ENCODE assay signal across 10 cellular contexts in genomic region chr5:14036514-14036913, GRCh38.
DNase-seq lines count a peak whose midpoint lies in the region; ATAC-seq and TF ChIP-seq lines count a peak whose summit lies in the region.
"Had no signal": no experiment of that assay in that cellular context is flagged by ENCODE, and none has a peak within 500 bp of the region (broad histone marks: within the 10 kb centered on the region; RNA-seq: fewer than 3 reads in every experiment).

No MANE protein-coding gene starts in this region.

- H3K27ac Mint-ChIP-seq in Caco-2 (ENCODE audit: unreplicated experiment): peak overlapping the region; percentile 89

- DNase-seq in Caco-2: peak; percentile 32 to 69
- DNase-seq in PC-9: peak; percentile 79 to 84
- DNase-seq in fibroblast of lung (ENCODE audit: low read depth in 2 of 2): peak; percentile 28 to 76
- DNase-seq in osteoblast (ENCODE audit: insufficient read length, low spot score, missing footprints): no peak
- no peak for DNase-seq in NCI-H2029 treated with DMSO at 0.1 percent for 48 hours (lab: John Stamatoyannopoulos, UW)
- DNase-seq in NCI-H510A treated with DMSO at 0.1 percent for 48 hours (lab: John Stamatoyannopoulos, UW): no peak
- DNase-seq in effector CD4-positive, alpha-beta T cell: no peak
- DNase-seq: NCI-H524 had no signal

- POLR2A ChIA-PET in Caco-2 (lab: Charles Lee) (no interaction called here), PC-9 (lab: Charles Lee; ENCODE audit: unreplicated experiment) (interaction anchor here (0.5 to 1.0 kb wide), 8 partner anchors 11 to 273 kb away, joined by 3 to 17 read pairs (median 4); no protein-coding TSS in a partner anchor)

- no peak overlapping the region for H3K4me3 ChIP-seq in Caco-2 (ENCODE audit: low read depth, low read length)
- H3K4me3 ChIP-seq in PC-9: peak overlapping the region; percentile 34; the same call in 1 of the 2 replicates
- H3K4me3 ChIP-seq in fibroblast of lung (replicated peaks in 1 of 4; ENCODE audit: control extremely low read depth in 1 of 4, insufficient read depth in 1 of 4, low read depth in 3 of 4, low read length in 4 of 4): peak overlapping the region in 2 of 4 experiments; percentile 15 to 52
- H3K4me3 ChIP-seq in osteoblast (ENCODE audit: insufficient read depth, low read length): no peak overlapping the region

- TF ChIP-seq CTCF in Caco-2 (IDR thresholded peaks at IDR 0.05; ENCODE audit: insufficient read depth in 1 of 2, low read depth in 1 of 2, low read length in 1 of 2, severe bottlenecking in 1 of 2, unreplicated experiment in 1 of 2) (no peak), PC-9 (conservative IDR thresholded peaks at IDR 0.05) (0 out of 2 replicates have a peak, but pooled peaks have one; percentile 25), fibroblast of lung (conservative IDR thresholded peaks at IDR 0.05 in 1 of 2, IDR thresholded peaks at IDR 0.05 in 1 of 2; ENCODE audit: low read depth in 1 of 2, low read length in 2 of 2) (no peak), osteoblast (IDR thresholded peaks at IDR 0.05; ENCODE audit: extremely low read depth, low read depth, low read length) (no peak)

- H3K9ac ChIP-seq in fibroblast of lung (ENCODE audit: insufficient read depth, low read length): no peak overlapping the region

- no peaks in the 10 kb centered on the region for H3K9me2 ChIP-seq in PC-9 (ENCODE audit: insufficient read depth)

- intact Hi-C loops in Caco-2 (cut with micrococcal nuclease; ENCODE audit: unreplicated experiment): loop anchor here (1.0 kb wide), 2 partner anchors 25 to 48 kb away; no protein-coding TSS in a partner anchor
- intact Hi-C loops in PC-9 (cut with micrococcal nuclease; ENCODE audit: unreplicated experiment): loop anchor here (1.0 to 5.0 kb wide), 13 partner anchors 10 to 456 kb away; no protein-coding TSS in a partner anchor

- H3K4me1 Mint-ChIP-seq in Caco-2 (ENCODE audit: low read depth, unreplicated experiment): peaks cover 12% of the 10 kb centered on the region

- H3K4me2 ChIP-seq in PC-9 (peak overlapping the region; percentile 76), fibroblast of lung (ENCODE audit: extremely low read depth, insufficient read depth, low read length) (peak overlapping the region; percentile 45), osteoblast (ENCODE audit: insufficient read depth, low read length) (peak overlapping the region; percentile 73)

- H3K4me3 Mint-ChIP-seq in Caco-2 (ENCODE audit: unreplicated experiment): peak overlapping the region; percentile 56

- H3K4me1 ChIP-seq in Caco-2 (peaks cover 63% of the 10 kb centered on the region), PC-9 (replicated peaks; ENCODE audit: insufficient read depth) (peaks cover 88% of the 10 kb centered on the region), fibroblast of lung (ENCODE audit: control insufficient read depth, extremely low read depth, insufficient read depth, low read length) (peaks cover 58% of the 10 kb centered on the region), osteoblast (ENCODE audit: insufficient read depth, low read length) (peaks cover 68% of the 10 kb centered on the region)

- H3K27ac ChIP-seq in PC-9: peak overlapping the region; percentile 98
- peak overlapping the region; percentile 81 for H3K27ac ChIP-seq in fibroblast of lung (ENCODE audit: insufficient read depth, low read length)
- peak overlapping the region; percentile 94 for H3K27ac ChIP-seq in osteoblast (ENCODE audit: low read depth, low read length)

- peaks cover 8% of the 10 kb centered on the region; the same call in 1 of the 2 replicates for H3K79me2 ChIP-seq in PC-9 (ENCODE audit: low read depth)
- no peaks in the 10 kb centered on the region for H3K79me2 ChIP-seq in fibroblast of lung (ENCODE audit: control insufficient read depth, insufficient read depth, low read length)
- H3K79me2 ChIP-seq in osteoblast (ENCODE audit: insufficient read depth, low read length): no peaks in the 10 kb centered on the region

- H3K36me3 Mint-ChIP-seq in Caco-2 (ENCODE audit: insufficient read depth, unreplicated experiment): no peaks in the 10 kb centered on the region

- H4K20me1 ChIP-seq in PC-9 (ENCODE audit: insufficient read depth): no peaks in the 10 kb centered on the region
- H4K20me1 ChIP-seq in fibroblast of lung (ENCODE audit: control insufficient read depth, extremely low read depth, insufficient read depth, low read length): no peaks in the 10 kb centered on the region
- no peaks in the 10 kb centered on the region for H4K20me1 ChIP-seq in osteoblast (ENCODE audit: insufficient read depth, low read length)

- no peaks in the 10 kb centered on the region for H3K27me3 Mint-ChIP-seq in Caco-2 (ENCODE audit: insufficient read depth, unreplicated experiment)

- CTCF ChIA-PET in Caco-2 (lab: Charles Lee): no interaction called here
- CTCF ChIA-PET in PC-9 (lab: Charles Lee): interaction anchor here (2.0 kb wide), 1 partner anchor 233 kb away, joined by 13 read pairs; no protein-coding TSS in a partner anchor

- ATAC-seq in HG03520 (IDR thresholded peaks at IDR 0.05; ENCODE audit: unreplicated experiment): no peak
- ATAC-seq: activated CD4-positive, CD25-positive, alpha-beta regulatory T cell treated with anti-CD3 and anti-CD28 coated beads, Interleukin-2, amount 50 U/mL, for 24 hours had no signal

- TSS peak; percentile 74 for BruUV-seq in Caco-2 (replicated peaks; lab: Mats Ljungman, UMichigan)
- no TSS peak for BruUV-seq in PC-9 (replicated peaks; lab: Mats Ljungman, UMichigan)

- H2AFZ ChIP-seq in PC-9 (no peak overlapping the region), fibroblast of lung (ENCODE audit: low read length) (no peak overlapping the region), osteoblast (ENCODE audit: low read length) (no peak overlapping the region)

- H3F3A ChIP-seq in PC-9 (ENCODE audit: insufficient read depth, low read depth): peaks cover 61% of the 10 kb centered on the region

- H3K9me3 Mint-ChIP-seq in Caco-2 (ENCODE audit: unreplicated experiment): no peaks in the 10 kb centered on the region

- H3K27me3 ChIP-seq in Caco-2 (replicated peaks; ENCODE audit: control insufficient read depth, insufficient read depth, low read length) (no peaks in the 10 kb centered on the region), PC-9 (ENCODE audit: insufficient read depth, low read depth) (no peaks in the 10 kb centered on the region), fibroblast of lung (ENCODE audit: control insufficient read depth, insufficient read depth, low read length) (no peaks in the 10 kb centered on the region), osteoblast (ENCODE audit: insufficient read depth, low read length) (no peaks in the 10 kb centered on the region)

- H3K9me3 ChIP-seq in Caco-2: no peaks in the 10 kb centered on the region
- no peaks in the 10 kb centered on the region for H3K9me3 ChIP-seq in PC-9 (ENCODE audit: insufficient read depth, low read depth)
- no peaks in the 10 kb centered on the region for H3K9me3 ChIP-seq in fibroblast of lung (ENCODE audit: control insufficient read depth, insufficient read depth, low read depth, low read length)
- no peaks in the 10 kb centered on the region for H3K9me3 ChIP-seq in osteoblast (ENCODE audit: low read depth, low read length)

- H3K36me3 ChIP-seq in Caco-2 (ENCODE audit: control insufficient read depth, insufficient read depth, low read length) (no peaks in the 10 kb centered on the region), PC-9 (ENCODE audit: low read depth) (no peaks in the 10 kb centered on the region), fibroblast of lung (ENCODE audit: control insufficient read depth, insufficient read depth, low read length) (no peaks in the 10 kb centered on the region), osteoblast (ENCODE audit: insufficient read depth, low read length) (no peaks in the 10 kb centered on the region)

Comparison
In these comparisons a context has a peak if more than half of its experiments do, and no peak if none do; other contexts are left out.
1. DNase-seq: peak in Caco-2 (2 of 2), PC-9 (2 of 2) and fibroblast of lung (2 of 2); none in osteoblast (single experiment), NCI-H2029 treated with DMSO at 0.1 percent for 48 hours (single experiment), NCI-H510A treated with DMSO at 0.1 percent for 48 hours (single experiment) and effector CD4-positive, alpha-beta T cell (single experiment).
2. Peak in every context shown above with its lines, with median percentiles within 50 percentile points of each other: H3K27ac ChIP-seq and H3K4me2 ChIP-seq.